Comparison of ENCODE assay signal across 23 cellular contexts in the genomic region with DNA sequence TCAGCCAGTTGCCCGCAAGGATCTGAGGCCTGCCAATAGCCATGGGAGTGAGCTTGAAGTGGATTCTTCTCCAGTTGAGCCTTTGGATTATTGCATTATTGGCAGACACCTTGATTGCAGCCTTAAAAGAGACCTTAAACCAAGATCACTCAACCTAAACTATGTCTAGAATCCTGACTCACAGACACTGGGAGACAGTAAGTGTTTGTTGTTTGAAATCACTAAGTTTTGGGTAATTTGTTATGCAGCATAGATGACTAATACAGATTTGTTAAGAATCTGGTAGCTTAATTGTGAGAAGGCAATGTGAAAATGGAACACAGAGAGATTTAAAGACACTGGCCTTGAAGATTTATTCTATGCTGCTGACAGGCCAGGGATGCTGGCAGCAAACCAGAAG. TPM values are rescaled to one million over a fixed set of nuclear protein-coding genes. Genes with fewer than 3 reads are reported as not detected.
"Had no signal": no experiment of that assay in that cellular context is flagged by ENCODE, and none has a peak within 500 bp of the region (broad histone marks: within the 10 kb centered on the region; RNA-seq: fewer than 3 reads in every experiment).

No MANE protein-coding gene starts in this region.

- H3K9me3 Mint-ChIP-seq: activated B cell treated with CpG ODN at 0.5 μM for 24 hours; activated CD4-positive, alpha-beta memory T cell treated with anti-CD3 and anti-CD28 coated beads, Interleukin-2, amount 10 ng/mL, durations not matched to agents 7 days and 5 days had no signal

- H3K27ac Mint-ChIP-seq: activated B cell treated with CpG ODN at 0.5 μM for 24 hours; activated CD4-positive, alpha-beta memory T cell treated with anti-CD3 and anti-CD28 coated beads, Interleukin-2, amount 10 ng/mL, durations not matched to agents 7 days and 5 days; activated CD4-positive, alpha-beta T cell treated with anti-CD3 and anti-CD28 coated beads for 36 hours; activated naive CD4-positive, alpha-beta T cell treated with anti-CD3 and anti-CD28 coated beads, Interleukin-2, amount 50 U/mL, for 72 hours; activated T-cell treated with anti-CD3 and anti-CD28 coated beads, Interleukin-2, amount 50 U/mL, for 72 hours; T-helper 1 cell treated with Interleukin-12 subunit alpha and Interleukin-12 subunit beta and Interleukin-4 antibody, amounts not matched to agents 30 μg/mL and 1 μg/mL, for 36 hours had no signal

- ATAC-seq: activated CD4-positive, alpha-beta T cell treated with anti-CD3 and anti-CD28 coated beads for 36 hours; activated T-cell treated with anti-CD3 and anti-CD28 coated beads, Interleukin-2, amount 50 U/mL, for 72 hours had no signal

- H3K4me1 Mint-ChIP-seq: activated CD4-positive, alpha-beta memory T cell treated with anti-CD3 and anti-CD28 coated beads, Interleukin-2, amount 10 ng/mL, durations not matched to agents 7 days and 5 days had no signal

- H3K27me3 ChIP-seq: brain microvascular endothelial cell, Peyer's patch had no signal

- DNase-seq: activated B cell treated with CpG ODN at 0.5 μM for 24 hours; activated CD4-positive, alpha-beta memory T cell treated with anti-CD3 and anti-CD28 coated beads, Interleukin-2, amount 10 ng/mL, durations not matched to agents 7 days and 5 days; activated CD4-positive, alpha-beta T cell treated with anti-CD3 and anti-CD28 coated beads for 36 hours; activated CD4-positive, alpha-beta T cell treated with anti-CD3 and anti-CD28 coated beads, Interleukin-2, amount 50 U/mL, for 1 hour; activated CD8-positive, alpha-beta memory T cell treated with anti-CD3 and anti-CD28 coated beads, Interleukin-2, amount 50 U/mL, for 4 hours; activated T-cell treated with anti-CD3 and anti-CD28 coated beads, Interleukin-2, amount 50 U/mL, for 72 hours; brain microvascular endothelial cell; MM.1S; NCI-H1105; NCI-H1436; NCI-H1694 treated with DMSO at 0.1 percent for 48 hours; NCI-H2029 treated with DMSO at 0.1 percent for 48 hours; NCI-H345; NCI-H510A; NCI-H526 treated with DMSO at 0.1 percent for 48 hours; NCI-H82; OCI-M1; Peyer's patch; SHP77 treated with DMSO at 0.1 percent for 48 hours had no signal

- H3K4me3 ChIP-seq: Peyer's patch had no signal

- H3K36me3 ChIP-seq: brain microvascular endothelial cell, Peyer's patch had no signal

- H3K27me3 Mint-ChIP-seq: activated CD4-positive, alpha-beta T cell treated with anti-CD3 and anti-CD28 coated beads for 36 hours had no signal

- H3K27ac ChIP-seq: brain microvascular endothelial cell, Peyer's patch had no signal

- H3K4me3 Mint-ChIP-seq: activated B cell treated with CpG ODN at 0.5 μM for 24 hours; activated CD4-positive, alpha-beta memory T cell treated with anti-CD3 and anti-CD28 coated beads, Interleukin-2, amount 10 ng/mL, durations not matched to agents 7 days and 5 days; activated CD4-positive, alpha-beta T cell treated with anti-CD3 and anti-CD28 coated beads for 36 hours; activated T-cell treated with anti-CD3 and anti-CD28 coated beads, Interleukin-2, amount 50 U/mL, for 72 hours; T-helper 1 cell treated with Interleukin-12 subunit alpha and Interleukin-12 subunit beta and Interleukin-4 antibody, amounts not matched to agents 30 μg/mL and 1 μg/mL, for 36 hours had no signal

- H3K9me3 ChIP-seq: Peyer's patch had no signal

RNA-seq across cellular contexts. Expression of gene SIRPD, which starts 17.7 kb away (rescaled TPM):
- total RNA-seq: activated B cell treated with CpG ODN at 0.5 μM for 24 hours; activated CD4-positive, alpha-beta T cell treated with anti-CD3 and anti-CD28 coated beads for 36 hours; activated naive CD4-positive, alpha-beta T cell treated with anti-CD3 and anti-CD28 coated beads, Interleukin-2, amount 50 U/mL, for 72 hours; activated T-cell treated with anti-CD3 and anti-CD28 coated beads, Interleukin-2, amount 50 U/mL, for 72 hours; cardiac septum; Peyer's patch; SK-MEL-5 had no signal

RNA-seq across cellular contexts. Expression of gene SIRPB2, which starts 48.6 kb away (rescaled TPM):
- total RNA-seq: activated B cell treated with CpG ODN at 0.5 μM for 24 hours; activated CD4-positive, alpha-beta memory T cell treated with anti-CD3 and anti-CD28 coated beads, Interleukin-2, amount 10 ng/mL, durations not matched to agents 7 days and 5 days; activated CD4-positive, alpha-beta T cell treated with anti-CD3 and anti-CD28 coated beads for 36 hours; activated naive CD4-positive, alpha-beta T cell treated with anti-CD3 and anti-CD28 coated beads, Interleukin-2, amount 50 U/mL, for 72 hours; activated T-cell treated with anti-CD3 and anti-CD28 coated beads, Interleukin-2, amount 50 U/mL, for 72 hours; SK-MEL-5 had no signal
